ENCODE assay signal across 8 cellular contexts in genomic region chr10:97425964-97426775, GRCh38. TPM values are rescaled to one million over a fixed set of nuclear protein-coding genes. Genes with fewer than 3 reads are reported as not detected.
A peak's percentile ranks its signal among the peaks of the same experiment; 100 is the strongest.
DNase-seq lines count a peak whose midpoint lies in the region; ATAC-seq and TF ChIP-seq lines count a peak whose summit lies in the region.

Gene PGAM1 (plus strand): TSS chr10:97426191. CDS start chr10:97426308, 117 bp downstream.

- peak within 1 kb of the TSS; percentile 82 for H2AFZ ChIP-seq in mammary epithelial cell (ENCODE audit: low read depth, low read length)

- peaks cover 16% of the 10 kb centered on the region for H3K4me1 ChIP-seq in mammary epithelial cell (ENCODE audit: insufficient read depth, low read length)

- H3K36me3 ChIP-seq in WERI-Rb-1 (peaks cover 54% of the 10 kb centered on the region), mammary epithelial cell (ENCODE audit: insufficient read depth, low read length) (peaks cover 12% of the 10 kb centered on the region)

- peaks cover 2% of the 10 kb centered on the region for H4K20me1 ChIP-seq in mammary epithelial cell (ENCODE audit: insufficient read depth, low read length)

- H3K79me2 ChIP-seq in mammary epithelial cell (ENCODE audit: insufficient read depth, low read length), result peaks cover 65% of the 10 kb centered on the region

- H3K4me3 ChIP-seq in AG04450 (ENCODE audit: low read depth, low read length) (peak within 1 kb of the TSS; percentile 95), WERI-Rb-1 (ENCODE audit: low read depth, low read length) (peak within 1 kb of the TSS; percentile 78), mammary epithelial cell (replicated peaks in 1 of 3; ENCODE audit: insufficient read depth in 1 of 3, low read depth in 2 of 3, low read length in 3 of 3) (peak within 1 kb of the TSS; percentile 83 to 98 (median 97))

- H3K9ac ChIP-seq in mammary epithelial cell (ENCODE audit: insufficient read depth, low read length), result peak within 1 kb of the TSS; percentile 97

- in situ Hi-C loops in mammary epithelial cell (cut with MboI; ENCODE audit: low sequenced_read_pairs in 2 of 2), result no loop called here

- H3K27ac ChIP-seq in AG04450 (ENCODE audit: low read depth, low read length), result peak within 1 kb of the TSS; percentile 47
- H3K27ac ChIP-seq in WERI-Rb-1, result peak within 1 kb of the TSS; percentile 92
- H3K27ac ChIP-seq in mammary epithelial cell (ENCODE audit: insufficient read depth, low read depth, low read length), result peak within 1 kb of the TSS; percentile 86

- TF ChIP-seq CTCF in AG04450 (IDR thresholded peaks at IDR 0.05; ENCODE audit: low read depth, low read length), result peak; percentile 63
- peak; percentile 85 for TF ChIP-seq CTCF in WERI-Rb-1 (IDR thresholded peaks at IDR 0.05; ENCODE audit: low read depth, low read length)
- peak; percentile 61 to 83 for TF ChIP-seq CTCF in mammary epithelial cell (conservative IDR thresholded peaks at IDR 0.05 in 1 of 2, IDR thresholded peaks at IDR 0.05 in 1 of 2; ENCODE audit: extremely low read depth in 1 of 2, insufficient read depth in 1 of 2, low read depth in 1 of 2, low read length in 2 of 2)

- H3K9me3 ChIP-seq in AG04450 (ENCODE audit: control insufficient read depth, insufficient read depth, low read length) (no peaks in the 10 kb centered on the region), WERI-Rb-1 (ENCODE audit: severe bottlenecking) (no peaks in the 10 kb centered on the region), mammary epithelial cell (replicated peaks; ENCODE audit: insufficient read depth, low read length) (no peaks in the 10 kb centered on the region)

- CTCF ChIA-PET in AG04450 (lab: Charles Lee), result no interaction called here
- CTCF ChIA-PET in mammary epithelial cell (lab: Charles Lee; ENCODE audit: low non-redundant PET), result no interaction called here

- intact Hi-C loops in mammary epithelial cell (cut with micrococcal nuclease), result loop anchor here (1.0 to 2.0 kb wide), 2 partner anchors 19 to 21 kb away; partner anchors contain the start of genes EXOSC1 and ZDHHC16

- WGBS in mammary epithelial cell (ENCODE audit: low coverage, missing lambda C conversion rate), result 1% methylated on average over 33 of the region's 90 CpGs

- ATAC-seq in GM18873 (IDR thresholded peaks at IDR 0.05; ENCODE audit: low FRiP score, unreplicated experiment) (peak; percentile 61), HG03139 (IDR thresholded peaks at IDR 0.05; ENCODE audit: unreplicated experiment) (peak; percentile 75)

- no peaks in the 10 kb centered on the region for H3K27me3 ChIP-seq in AG04450 (ENCODE audit: control insufficient read depth, insufficient read depth, low read length)
- no peaks in the 10 kb centered on the region for H3K27me3 ChIP-seq in WERI-Rb-1 (ENCODE audit: insufficient read depth, low read depth, severe bottlenecking)
- H3K27me3 ChIP-seq in mammary epithelial cell (ENCODE audit: insufficient read depth, low read length), result no peaks in the 10 kb centered on the region

- POLR2A ChIA-PET in AG04450 (lab: Yijun Ruan, JAX), result no interaction called here

- H3K4me2 ChIP-seq in mammary epithelial cell (ENCODE audit: insufficient read depth, low read depth, low read length), result peak within 1 kb of the TSS; percentile 74

- dilution Hi-C loops in mammary epithelial cell (cut with HindIII; ENCODE audit: low sequenced_read_pairs), result no loop called here

- BruUV-seq in mammary epithelial cell (replicated peaks; lab: Mats Ljungman, UMichigan), result TSS peak; percentile 33

- DNase-seq in AG04450 (ENCODE audit: low read depth, low spot score) (peak; percentile 91), NCI-H2196 treated with DMSO at 0.1 percent for 48 hours (lab: John Stamatoyannopoulos, UW; ENCODE audit: unreplicated experiment) (peak; percentile 75), WERI-Rb-1 (peak; percentile 96), mammary epithelial cell (peak; percentile 96), iPS-NIHi7 (ENCODE audit: extremely low spot score) (peak; percentile 99), smooth muscle cell of the brain vasculature (ENCODE audit: low read depth, low spot score) (peak; percentile 89)

RNA-seq across cellular contexts. Expression of gene PGAM1, which starts in this region (rescaled TPM):
- 452 and 459 TPM in 2 replicates for polyA plus RNA-seq in AG04450 (2011; rRNA removed)
- polyA minus RNA-seq in AG04450 (2011; rRNA and poly(A)+ RNA removed), result 283 and 326 TPM in 2 replicates
- total RNA-seq in mammary epithelial cell, result 100 to 1,000 TPM; 380 to 517 TPM
- 977 TPM for polyA plus RNA-seq in mammary epithelial cell
- 666 TPM for polyA minus RNA-seq in mammary epithelial cell

Comparison
In these comparisons a context has a peak if more than half of its experiments do, and no peak if none do; other contexts are left out.
1. Peak in every context shown above with its lines: DNase-seq, ATAC-seq, H3K4me3 ChIP-seq and H3K27ac ChIP-seq.